In the genomic region with DNA sequence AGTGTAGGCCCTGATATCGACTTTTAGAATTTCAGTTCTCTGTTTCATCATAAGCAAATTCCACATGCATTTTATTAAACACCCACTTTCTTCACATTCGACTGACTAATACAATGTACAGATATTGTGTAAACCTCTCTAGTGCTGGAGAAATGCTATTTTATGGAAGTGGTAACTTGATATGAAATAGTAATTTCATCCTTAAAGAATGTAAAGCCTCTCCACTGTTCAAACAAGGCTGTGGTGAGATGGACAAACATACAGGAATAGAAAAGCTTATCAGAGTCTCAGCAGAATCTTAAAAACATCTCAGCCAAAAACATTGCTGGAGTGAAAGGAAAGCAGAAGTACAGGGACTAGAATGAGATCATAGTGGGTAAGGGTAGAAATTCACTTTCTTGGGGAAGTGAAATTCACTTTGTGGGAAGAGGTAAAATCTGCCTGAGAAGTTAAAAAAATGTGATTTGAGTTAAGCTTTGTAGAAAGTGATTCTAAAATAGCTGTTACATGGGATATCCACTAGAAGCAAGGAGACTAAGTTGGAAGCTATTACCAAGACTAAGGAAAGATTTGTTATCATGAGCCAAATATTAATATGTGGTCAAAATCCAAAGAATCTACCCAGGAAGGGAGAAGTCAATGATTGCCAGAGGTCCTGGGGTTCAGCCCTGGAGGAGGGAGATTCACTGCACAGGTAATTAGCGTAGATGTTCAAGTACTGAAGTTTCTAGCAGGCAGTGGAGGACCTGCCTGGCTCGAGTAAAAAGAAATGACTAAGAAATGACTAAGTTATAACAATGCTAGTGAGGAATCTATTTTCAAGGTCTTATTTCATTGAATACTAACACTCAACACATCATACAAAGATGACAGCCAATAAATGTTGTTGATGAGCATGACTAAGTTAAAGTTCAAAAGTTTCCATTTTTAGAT, we compare ENCODE assay signal across 24 cellular contexts.
DNase-seq lines count a peak whose midpoint lies in the region; ATAC-seq, FAIRE-seq and TF ChIP-seq lines count a peak whose summit lies in the region.
"Had no signal": no experiment of that assay in that cellular context is flagged by ENCODE, and none has a peak within 500 bp of the region (broad histone marks: within the 10 kb centered on the region; RNA-seq: fewer than 3 reads in every experiment).

No MANE protein-coding gene starts in this region.

- no peaks in the 10 kb centered on the region for H3K9me3 Mint-ChIP-seq in MCF 10A (ENCODE audit: unreplicated experiment)
- H3K9me3 Mint-ChIP-seq: activated CD4-positive, alpha-beta memory T cell treated with anti-CD3 and anti-CD28 coated beads, Interleukin-2, amount 10 ng/mL, durations not matched to agents 7 days and 5 days had no signal

- TF ChIP-seq CTCF in MCF 10A (IDR thresholded peaks at IDR 0.05; ENCODE audit: unreplicated experiment): no peak
- TF ChIP-seq CTCF in breast epithelium (IDR thresholded peaks at IDR 0.05): no peak
- no peak for TF ChIP-seq CTCF in bronchial epithelial cell (IDR thresholded peaks at IDR 0.05; ENCODE audit: insufficient read depth, low read length, severe bottlenecking)
- TF ChIP-seq CTCF in psoas muscle (IDR thresholded peaks at IDR 0.05): no peak

- no peak for ATAC-seq in GM21723 (IDR thresholded peaks at IDR 0.05; ENCODE audit: unreplicated experiment)
- no peak for ATAC-seq in HG03108 (IDR thresholded peaks at IDR 0.05; ENCODE audit: unreplicated experiment)
- ATAC-seq in psoas muscle: no peak
- ATAC-seq: HepG2; naive thymus-derived CD4-positive, alpha-beta T cell; right lobe of liver; SK-N-SH treated with all-trans-retinoic acid at 6 μM for 48 hours had no signal

- no peaks in the 10 kb centered on the region for H3K36me3 Mint-ChIP-seq in MCF 10A (ENCODE audit: insufficient read depth, unreplicated experiment)
- H3K36me3 Mint-ChIP-seq: naive thymus-derived CD4-positive, alpha-beta T cell had no signal

- CTCF ChIA-PET in MCF 10A (lab: Yijun Ruan, JAX): no interaction called here

- H3K4me3 Mint-ChIP-seq in MCF 10A (ENCODE audit: unreplicated experiment): no peak overlapping the region
- H3K4me3 Mint-ChIP-seq: activated CD4-positive, alpha-beta memory T cell treated with anti-CD3 and anti-CD28 coated beads, Interleukin-2, amount 10 ng/mL, durations not matched to agents 7 days and 5 days; naive thymus-derived CD4-positive, alpha-beta T cell had no signal

- no peak overlapping the region for H3K27ac ChIP-seq in breast epithelium
- no peak overlapping the region for H3K27ac ChIP-seq in psoas muscle
- H3K27ac ChIP-seq: adrenal gland, esophagus muscularis mucosa, ovary, right lobe of liver had no signal

- POLR2A ChIA-PET in MCF 10A (lab: Yijun Ruan, JAX): no interaction called here

- intact Hi-C loops in MCF 10A (cut with micrococcal nuclease): no loop called here
- intact Hi-C loops in breast epithelium (cut with DNase I; ENCODE audit: low total_unique reads): no loop called here
- intact Hi-C loops in psoas muscle (cut with DNase I): no loop called here

- H3K27me3 ChIP-seq in breast epithelium (peaks cover 0 to 26% of the 10 kb centered on the region in 2 donors), bronchial epithelial cell (ENCODE audit: control insufficient read depth, insufficient read depth, low read length) (no peaks in the 10 kb centered on the region), psoas muscle (ENCODE audit: insufficient read depth in 3 of 3, low read length in 2 of 3) (peaks cover 0 to 5% (median 0%) of the 10 kb centered on the region in 3 donors)
- H3K27me3 ChIP-seq: esophagus muscularis mucosa, ovary had no signal

- peak overlapping the region; percentile 6 for H3K27ac Mint-ChIP-seq in MCF 10A (ENCODE audit: low read depth, unreplicated experiment)
- H3K27ac Mint-ChIP-seq: activated CD4-positive, alpha-beta memory T cell treated with anti-CD3 and anti-CD28 coated beads, Interleukin-2, amount 10 ng/mL, durations not matched to agents 7 days and 5 days; naive thymus-derived CD4-positive, alpha-beta T cell had no signal

- H3K36me3 ChIP-seq in breast epithelium: no peaks in the 10 kb centered on the region
- H3K36me3 ChIP-seq in bronchial epithelial cell (ENCODE audit: control insufficient read depth, insufficient read depth, low read length): no peaks in the 10 kb centered on the region
- no peaks in the 10 kb centered on the region for H3K36me3 ChIP-seq in psoas muscle (ENCODE audit: insufficient read depth in 1 of 2, low read depth in 1 of 2)
- H3K36me3 ChIP-seq: adrenal gland, esophagus muscularis mucosa, ovary, right lobe of liver had no signal

- FAIRE-seq in bronchial epithelial cell (lab: Jason Lieb, UNC): no peak
- FAIRE-seq: HepG2 had no signal

- peaks cover 3 to 4% of the 10 kb centered on the region in 2 donors for H3K9me3 ChIP-seq in breast epithelium
- no peaks in the 10 kb centered on the region for H3K9me3 ChIP-seq in psoas muscle
- H3K9me3 ChIP-seq: adrenal gland, esophagus muscularis mucosa, ovary, right lobe of liver had no signal

- TF ChIP-seq POLR2A in breast epithelium (IDR thresholded peaks at IDR 0.05): no peak

- peaks cover 15% of the 10 kb centered on the region for H3K27me3 Mint-ChIP-seq in MCF 10A (ENCODE audit: insufficient read depth, unreplicated experiment)
- H3K27me3 Mint-ChIP-seq: activated CD4-positive, alpha-beta memory T cell treated with anti-CD3 and anti-CD28 coated beads, Interleukin-2, amount 10 ng/mL, durations not matched to agents 7 days and 5 days; naive thymus-derived CD4-positive, alpha-beta T cell had no signal

- BruUV-seq in MCF 10A (replicated peaks; lab: Mats Ljungman, UMichigan): no TSS peak

- H3K4me1 ChIP-seq in breast epithelium (no peaks in the 10 kb centered on the region), psoas muscle (no peaks in the 10 kb centered on the region)
- H3K4me1 ChIP-seq: adrenal gland, esophagus muscularis mucosa, right lobe of liver had no signal

- peak; percentile 46 for DNase-seq in MCF 10A (ENCODE audit: unreplicated experiment)
- no peak for DNase-seq in breast epithelium (ENCODE audit: low spot score in 2 of 2)
- DNase-seq in OCI-M1 (lab: John Stamatoyannopoulos, UW): peak; percentile 47
- peak; percentile 90 for DNase-seq in bronchial epithelial cell (ENCODE audit: low read depth)
- DNase-seq in COR-L47 (lab: John Stamatoyannopoulos, UW): no peak
- DNase-seq in psoas muscle: no peak
- DNase-seq: activated CD4-positive, alpha-beta memory T cell treated with anti-CD3 and anti-CD28 coated beads, Interleukin-2, amount 10 ng/mL, durations not matched to agents 7 days and 5 days; activated gamma-delta T cell treated with Interleukin-2 at 50 U/mL for 16 hours; activated T-cell treated with anti-CD3 and anti-CD28 coated beads for 4 hours; adrenal gland; GOT3; naive thymus-derived CD4-positive, alpha-beta T cell; NCI-H146; NCI-H2171; NCI-H526 treated with DMSO at 0.1 percent for 48 hours; ovary; right lobe of liver; substantia nigra; T1000 had no signal

- no peak overlapping the region for H3K4me3 ChIP-seq in breast epithelium
- no peak overlapping the region for H3K4me3 ChIP-seq in bronchial epithelial cell (ENCODE audit: low read depth, low read length)
- H3K4me3 ChIP-seq in psoas muscle: no peak overlapping the region
- H3K4me3 ChIP-seq: adrenal gland, esophagus muscularis mucosa, ovary, right lobe of liver had no signal

- WGBS in psoas muscle, 3 donors: 52 to 63% (median 63%) methylated on average over 4 of the region's 4 CpGs

- H3K4me1 Mint-ChIP-seq in MCF 10A (ENCODE audit: insufficient read depth, unreplicated experiment): peaks cover 7% of the 10 kb centered on the region
- H3K4me1 Mint-ChIP-seq: activated CD4-positive, alpha-beta memory T cell treated with anti-CD3 and anti-CD28 coated beads, Interleukin-2, amount 10 ng/mL, durations not matched to agents 7 days and 5 days; naive thymus-derived CD4-positive, alpha-beta T cell had no signal

Comparison
In these comparisons a context has a peak if more than half of its experiments do, and no peak if none do; other contexts are left out.
1. DNase-seq: peak in MCF 10A (single experiment), OCI-M1 (single experiment) and bronchial epithelial cell (single experiment); none in breast epithelium (0 of 2), COR-L47 (single experiment) and psoas muscle (0 of 2).